ENCODE assay signal across 23 cellular contexts in genomic region chr12:71032933-71033332, GRCh38.
"Had no signal": no experiment of that assay in that cellular context is flagged by ENCODE, and none has a peak within 500 bp of the region (broad histone marks: within the 10 kb centered on the region; RNA-seq: fewer than 3 reads in every experiment).

No MANE protein-coding gene starts in this region.

- DNase-seq: colonic mucosa; cortex of kidney; dermis blood vessel endothelial cell; dorsolateral prefrontal cortex; effector CD4-positive, alpha-beta T cell; effector CD8-positive, alpha-beta T cell; effector memory CD4-positive, alpha-beta T cell; effector memory CD8-positive, alpha-beta T cell; endodermal cell; erythroblast; esophagus squamous epithelium; foreskin fibroblast; foreskin keratinocyte; foreskin melanocyte; gastrocnemius medialis; glutamatergic neuron; head of caudate nucleus; heart right ventricle had no signal

- H3K9me3 ChIP-seq: colonic mucosa, esophagus muscularis mucosa, esophagus squamous epithelium, gastrocnemius medialis, gastroesophageal sphincter had no signal

- H3K27me3 ChIP-seq: colonic mucosa, esophagus muscularis mucosa, esophagus squamous epithelium, foreskin keratinocyte, gastrocnemius medialis, gastroesophageal sphincter, heart right ventricle had no signal

- H3K4me3 ChIP-seq: colonic mucosa, coronary artery, dorsolateral prefrontal cortex, esophagus muscularis mucosa, esophagus squamous epithelium, gastrocnemius medialis, gastroesophageal sphincter, heart right ventricle had no signal

- ATAC-seq: effector memory CD8-positive, alpha-beta T cell; esophagus mucosa; foreskin keratinocyte; gastrocnemius medialis; gastroesophageal sphincter had no signal

- H3K27ac ChIP-seq: colonic mucosa, coronary artery, dorsolateral prefrontal cortex, epithelial cell of prostate, esophagus muscularis mucosa, esophagus squamous epithelium, foreskin keratinocyte, gastrocnemius medialis, gastroesophageal sphincter, heart right ventricle had no signal

- H3K4me1 ChIP-seq: colonic mucosa, esophagus muscularis mucosa, esophagus squamous epithelium, foreskin keratinocyte, gastrocnemius medialis, gastroesophageal sphincter, heart right ventricle had no signal

- H3K36me3 ChIP-seq: colonic mucosa, esophagus muscularis mucosa, esophagus squamous epithelium, gastrocnemius medialis, gastroesophageal sphincter, heart right ventricle had no signal
